Comparison of ENCODE assay signal across 8 cellular contexts in the genomic region with DNA sequence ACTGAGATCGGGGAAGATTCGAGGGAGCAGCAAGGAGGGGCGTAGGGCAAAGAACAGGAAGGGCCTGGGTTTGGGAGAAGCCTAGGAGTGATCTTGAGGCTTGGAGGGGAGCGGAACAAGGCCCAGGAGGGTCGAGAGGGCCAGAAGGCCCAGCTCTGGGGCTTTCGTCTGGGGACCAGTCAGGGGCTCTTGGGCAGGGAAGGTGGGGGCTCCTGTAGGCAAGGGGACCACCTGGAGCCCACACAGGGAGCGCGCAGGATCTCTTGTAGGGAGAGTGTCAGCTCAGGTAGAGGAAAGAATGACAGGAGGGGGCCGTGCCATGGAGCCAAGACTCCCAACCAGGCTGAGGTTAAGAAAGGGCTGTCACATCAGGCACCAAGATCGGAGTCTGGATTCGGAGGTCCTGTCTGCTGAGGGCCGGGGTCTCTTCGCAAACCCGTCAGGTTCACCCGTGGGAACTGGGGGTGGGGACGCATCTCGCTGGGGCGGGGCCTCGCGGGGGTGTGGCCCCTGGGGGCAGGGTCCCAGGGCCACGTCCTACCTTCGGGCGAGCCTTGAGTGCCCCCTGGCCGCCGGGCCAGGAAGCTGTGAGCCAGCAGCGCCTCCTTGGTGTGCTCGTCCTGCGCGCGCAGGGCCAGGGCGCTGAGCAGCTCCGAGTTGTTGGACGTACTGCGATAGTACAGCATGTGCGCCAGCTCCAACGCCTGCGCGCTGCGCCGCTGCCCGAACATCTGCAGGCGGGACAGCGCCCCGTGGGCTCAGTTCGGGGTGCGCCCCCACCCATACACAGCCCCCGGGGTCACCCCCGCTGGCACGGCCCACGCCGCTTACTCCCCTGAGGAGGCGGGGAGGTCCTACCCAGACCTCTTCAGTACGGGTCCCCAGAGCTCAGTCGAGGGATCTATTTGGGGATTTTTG. TPM values are rescaled to one million over a fixed set of nuclear protein-coding genes. Genes with fewer than 3 reads are reported as not detected.
DNase-seq lines count a peak whose midpoint lies in the region; ATAC-seq, FAIRE-seq and TF ChIP-seq lines count a peak whose summit lies in the region.

No MANE protein-coding gene starts in this region.

- peaks cover 40% of the 10 kb centered on the region for H3K4me1 Mint-ChIP-seq in chondrocyte (ENCODE audit: low read depth)

- H3K27me3 Mint-ChIP-seq in chondrocyte (ENCODE audit: low read depth) = no peaks in the 10 kb centered on the region

- intact Hi-C loops in left colon (cut with DNase I, micrococcal nuclease) = no loop called here

- H3K27ac ChIP-seq in A549 = peak overlapping the region; percentile 87 to 89

- H3K36me3 Mint-ChIP-seq in chondrocyte (ENCODE audit: low read depth) = peaks cover 8% of the 10 kb centered on the region

- H3K4me3 ChIP-seq in A549 = peak overlapping the region; percentile 52

- TF ChIP-seq CTCF in A549 (IDR thresholded peaks at IDR 0.05) (peak; percentile 96), chondrocyte (IDR thresholded peaks at IDR 0.05) (peak; percentile 91)

- peak; percentile 98 to 99 for DNase-seq in A549 (ENCODE audit: low read depth in 1 of 2, low spot score in 1 of 2)
- DNase-seq in NCI-H2227 treated with DMSO at 0.1 percent for 48 hours (lab: John Stamatoyannopoulos, UW) = peak; percentile 50
- peak; percentile 91 for DNase-seq in activated CD4-positive, alpha-beta T cell treated with anti-CD3 and anti-CD28 coated beads for 1 hour
- peak; percentile 96 for DNase-seq in chondrocyte (ENCODE audit: low spot score)
- peak; percentile 95 to 96 for DNase-seq in left colon
- peak; percentile 76 to 90 (median 82) for DNase-seq in stimulated activated CD4-positive, alpha-beta T cell treated with anti-CD3 and anti-CD28 coated beads, Interleukin-1b, Interleukin-23, amount 100 ng/mL, for 24 hours (ENCODE audit: low read depth in 4 of 4, low spot score in 1 of 4)

- H3K4me1 ChIP-seq in A549 = peaks cover 12% of the 10 kb centered on the region; the same call in 2 of the 3 replicates

- peaks cover 4% of the 10 kb centered on the region; the same call in 1 of the 3 replicates for H3K9me3 ChIP-seq in A549

- TF ChIP-seq EP300 in A549 (IDR thresholded peaks at IDR 0.05) = no peak

- CTCF ChIA-PET in A549 (lab: Yijun Ruan, JAX) = interaction anchor here (0.6 to 17.6 kb wide), 46 partner anchors 8 to 502 kb away, joined by 3 to 416 read pairs (median 6); partner anchors contain the start of genes EMP3, GRIN2D, GRWD1 and HSD17B14

- POLR2A ChIA-PET in A549 (lab: Yijun Ruan, JAX) = interaction anchor here (0.6 to 3.9 kb wide), 15 partner anchors 11 to 553 kb away, joined by 3 to 94 read pairs (median 4); partner anchors contain the start of genes EMP3, KDELR1, SYNGR4 and TMEM143

- TF ChIP-seq POLR2A in A549 (IDR thresholded peaks at IDR 0.05; ENCODE audit: low read length) (peak; percentile 76), GM18526 (IDR thresholded peaks at IDR 0.05; ENCODE audit: extremely low read depth, insufficient read length) (peak; percentile 47)

- ATAC-seq in A549 (peak; percentile 90 to 93), HG03108 (IDR thresholded peaks at IDR 0.05; ENCODE audit: unreplicated experiment) (peak; percentile 40), left colon (peak; percentile 76)

- 6% methylated on average over 28 of the region's 54 CpGs for WGBS in A549 (ENCODE audit: missing lambda C conversion rate)

- FAIRE-seq in A549 (lab: Jason Lieb, UNC) = no peak

- peak; percentile 92 to 99 for TF ChIP-seq RAD21 in A549 (conservative IDR thresholded peaks at IDR 0.05 in 1 of 2, IDR thresholded peaks at IDR 0.05 in 1 of 2)

- H3K9me3 Mint-ChIP-seq in chondrocyte (ENCODE audit: low read depth) = no peaks in the 10 kb centered on the region

- H3K4me3 Mint-ChIP-seq in chondrocyte (ENCODE audit: unreplicated experiment) = peak overlapping the region; percentile 72

- H3K4me2 ChIP-seq in A549 = peak overlapping the region; percentile 99

- H3K27ac Mint-ChIP-seq in chondrocyte (ENCODE audit: unreplicated experiment) = peak overlapping the region; percentile 91

TF ChIP-seq in A549, 52 proteins besides CTCF, POLR2A, EP300 and RAD21 (continues in another document):
- no peak for TF ChIP-seq GATA3 (IDR thresholded peaks at IDR 0.05; ENCODE audit: borderline replicate concordance)
- TF ChIP-seq HOXB13 (CRISPR knock-in tag; IDR thresholded peaks at IDR 0.05; ENCODE audit: low read depth) = peak; percentile 80; the same call in 1 of the 2 replicates
- TF ChIP-seq MAZ (IDR thresholded peaks at IDR 0.05; ENCODE audit: borderline replicate concordance, low read depth, low read length) = 0 out of 2 replicates have a peak, but pooled peaks have one; percentile 4
- TF ChIP-seq HDAC2 (IDR thresholded peaks at IDR 0.05) = no peak
- TF ChIP-seq ZC3H11A (IDR thresholded peaks at IDR 0.05) = no peak
- no peak for TF ChIP-seq JUNB (IDR thresholded peaks at IDR 0.05)
- no peak for TF ChIP-seq HEYL (CRISPR knock-in tag; IDR thresholded peaks at IDR 0.05)
- TF ChIP-seq, protein P1, sequence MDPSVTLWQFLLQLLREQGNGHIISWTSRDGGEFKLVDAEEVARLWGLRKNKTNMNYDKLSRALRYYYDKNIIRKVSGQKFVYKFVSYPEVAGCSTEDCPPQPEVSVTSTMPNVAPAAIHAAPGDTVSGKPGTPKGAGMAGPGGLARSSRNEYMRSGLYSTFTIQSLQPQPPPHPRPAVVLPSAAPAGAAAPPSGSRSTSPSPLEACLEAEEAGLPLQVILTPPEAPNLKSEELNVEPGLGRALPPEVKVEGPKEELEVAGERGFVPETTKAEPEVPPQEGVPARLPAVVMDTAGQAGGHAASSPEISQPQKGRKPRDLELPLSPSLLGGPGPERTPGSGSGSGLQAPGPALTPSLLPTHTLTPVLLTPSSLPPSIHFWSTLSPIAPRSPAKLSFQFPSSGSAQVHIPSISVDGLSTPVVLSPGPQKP (IDR thresholded peaks at IDR 0.05; ENCODE audit: low read depth, low read length) = no peak
- TF ChIP-seq, protein P2, sequence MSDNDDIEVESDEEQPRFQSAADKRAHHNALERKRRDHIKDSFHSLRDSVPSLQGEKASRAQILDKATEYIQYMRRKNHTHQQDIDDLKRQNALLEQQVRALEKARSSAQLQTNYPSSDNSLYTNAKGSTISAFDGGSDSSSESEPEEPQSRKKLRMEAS (IDR thresholded peaks at IDR 0.05) = peak; percentile 96
- TF ChIP-seq CEBPB (IDR thresholded peaks at IDR 0.05) = no peak
- TF ChIP-seq ESRRA (IDR thresholded peaks at IDR 0.05; ENCODE audit: borderline replicate concordance, low read length) = no peak
- TF ChIP-seq, protein P3, sequence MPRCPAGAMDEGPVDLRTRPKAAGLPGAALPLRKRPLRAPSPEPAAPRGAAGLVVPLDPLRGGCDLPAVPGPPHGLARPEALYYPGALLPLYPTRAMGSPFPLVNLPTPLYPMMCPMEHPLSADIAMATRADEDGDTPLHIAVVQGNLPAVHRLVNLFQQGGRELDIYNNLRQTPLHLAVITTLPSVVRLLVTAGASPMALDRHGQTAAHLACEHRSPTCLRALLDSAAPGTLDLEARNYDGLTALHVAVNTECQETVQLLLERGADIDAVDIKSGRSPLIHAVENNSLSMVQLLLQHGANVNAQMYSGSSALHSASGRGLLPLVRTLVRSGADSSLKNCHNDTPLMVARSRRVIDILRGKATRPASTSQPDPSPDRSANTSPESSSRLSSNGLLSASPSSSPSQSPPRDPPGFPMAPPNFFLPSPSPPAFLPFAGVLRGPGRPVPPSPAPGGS (IDR thresholded peaks at IDR 0.05) = 0 out of 3 replicates have a peak, but pooled peaks have one; percentile 16
- TF ChIP-seq NFE2L2 (conservative IDR thresholded peaks at IDR 0.05; ENCODE audit: low read length) = no peak

RNA-seq across cellular contexts. Expression of gene EMP3, which starts 8.4 kb away (rescaled TPM):
- polyA plus RNA-seq in A549 (2011; rRNA removed) = 147 and 210 TPM in 2 replicates
- polyA plus RNA-seq in A549 (2012; cell fraction: cytosol; rRNA removed) = 395 and 483 TPM in 2 replicates
- 319 and 362 TPM in 2 replicates for polyA plus RNA-seq in A549 (2012; cell fraction: nucleus; rRNA removed)
- polyA plus RNA-seq in A549 (2017; fragmentation: RNase III; extraction: RNeasy Plus Mini Kit Qiagen cat#74134 plus additional on column Dnase treatment) = 564 to 580 TPM (median 566 TPM) in 3 replicates
- polyA minus RNA-seq in A549 (2011; rRNA and poly(A)+ RNA removed) = 203 and 214 TPM in 2 replicates
- total RNA-seq in chondrocyte = 257 to 284 TPM (median 277 TPM) in 3 replicates
- total RNA-seq in left colon = 10 to 100 TPM in 1 of 2 donors, 1 to 10 TPM in 1; 8.4 to 33.4 TPM

RNA-seq across cellular contexts. Expression of gene TMEM143, which starts 30.0 kb away (rescaled TPM):
- 7.4 and 7.6 TPM in 2 replicates for polyA plus RNA-seq in A549 (2011; rRNA removed)
- 10.5 and 14.5 TPM in 2 replicates for polyA plus RNA-seq in A549 (2012; cell fraction: cytosol; rRNA removed)
- polyA plus RNA-seq in A549 (2012; cell fraction: nucleus; rRNA removed) = 33.4 and 45.5 TPM in 2 replicates
- polyA plus RNA-seq in A549 (2017; fragmentation: RNase III; extraction: RNeasy Plus Mini Kit Qiagen cat#74134 plus additional on column Dnase treatment) = 6.3 to 7.0 TPM (median 6.4 TPM) in 3 replicates
- 9.5 and 15.0 TPM in 2 replicates for polyA minus RNA-seq in A549 (2011; rRNA and poly(A)+ RNA removed)
- total RNA-seq in chondrocyte = 5.4 to 14.0 TPM (median 10.1 TPM) in 3 replicates
- total RNA-seq in left colon = 10 to 100 TPM; 12.5 to 18.4 TPM

RNA-seq across cellular contexts. Expression of gene SYNGR4, which starts 30.4 kb away (rescaled TPM):
- polyA plus RNA-seq in A549 (2011; rRNA removed) = 2.3 and 2.9 TPM in 2 replicates
- 4.2 and 4.7 TPM in 2 replicates for polyA plus RNA-seq in A549 (2012; cell fraction: cytosol; rRNA removed)
- 2.8 and 4.1 TPM in 2 replicates for polyA plus RNA-seq in A549 (2012; cell fraction: nucleus; rRNA removed)
- polyA plus RNA-seq in A549 (2017; fragmentation: RNase III; extraction: RNeasy Plus Mini Kit Qiagen cat#74134 plus additional on column Dnase treatment) = 2.5 to 4.4 TPM (median 2.9 TPM) in 3 replicates
- 4.4 and 4.7 TPM in 2 replicates for polyA minus RNA-seq in A549 (2011; rRNA and poly(A)+ RNA removed)
- total RNA-seq in chondrocyte = not detected in 3 replicates
- total RNA-seq in left colon = not detected

RNA-seq across cellular contexts. Expression of gene KDELR1, which starts 57.6 kb away (rescaled TPM):
- polyA plus RNA-seq in A549 (2011; rRNA removed) (200 and 270 TPM in 2 replicates), A549 (2017; fragmentation: RNase III; extraction: RNeasy Plus Mini Kit Qiagen cat#74134 plus additional on column Dnase treatment) (280 to 318 TPM (median 302 TPM) in 3 replicates)
- 203 and 269 TPM in 2 replicates for polyA plus RNA-seq in A549 (2012; cell fraction: cytosol; rRNA removed)
- 238 and 248 TPM in 2 replicates for polyA plus RNA-seq in A549 (2012; cell fraction: nucleus; rRNA removed)
- 222 and 240 TPM in 2 replicates for polyA minus RNA-seq in A549 (2011; rRNA and poly(A)+ RNA removed)
- total RNA-seq in chondrocyte (251 to 261 TPM (median 251 TPM) in 3 replicates), left colon (100 to 1,000 TPM; 226 to 236 TPM)

RNA-seq across cellular contexts. Expression of gene GRIN2D, which starts 59.7 kb away (rescaled TPM):
- polyA plus RNA-seq in A549 (2011; rRNA removed) (2.6 and 3.4 TPM in 2 replicates), A549 (2017; fragmentation: RNase III; extraction: RNeasy Plus Mini Kit Qiagen cat#74134 plus additional on column Dnase treatment) (5.8 to 6.8 TPM (median 6.3 TPM) in 3 replicates)
- polyA plus RNA-seq in A549 (2012; cell fraction: cytosol; rRNA removed) = 4.9 and 6.7 TPM in 2 replicates
- 17.0 and 20.5 TPM in 2 replicates for polyA plus RNA-seq in A549 (2012; cell fraction: nucleus; rRNA removed)
- polyA minus RNA-seq in A549 (2011; rRNA and poly(A)+ RNA removed) = 5.4 and 8.1 TPM in 2 replicates
- total RNA-seq in chondrocyte (2.4 to 5.1 TPM (median 4.9 TPM) in 3 replicates), left colon (under 1 TPM; 0.37 to 0.61 TPM)

Comparison
In these comparisons a context has a peak if more than half of its experiments do, and no peak if none do; other contexts are left out.
1. Peak in every context shown above with its lines: DNase-seq, ATAC-seq, H3K4me3 ChIP-seq and H3K27ac ChIP-seq.
2. ATAC-seq: peak in every context shown above with its lines; median percentile 92 in A549; 76 in left colon; 40 in HG03108.